Comparison of ENCODE assay signal across 35 cellular contexts in the genomic region with DNA sequence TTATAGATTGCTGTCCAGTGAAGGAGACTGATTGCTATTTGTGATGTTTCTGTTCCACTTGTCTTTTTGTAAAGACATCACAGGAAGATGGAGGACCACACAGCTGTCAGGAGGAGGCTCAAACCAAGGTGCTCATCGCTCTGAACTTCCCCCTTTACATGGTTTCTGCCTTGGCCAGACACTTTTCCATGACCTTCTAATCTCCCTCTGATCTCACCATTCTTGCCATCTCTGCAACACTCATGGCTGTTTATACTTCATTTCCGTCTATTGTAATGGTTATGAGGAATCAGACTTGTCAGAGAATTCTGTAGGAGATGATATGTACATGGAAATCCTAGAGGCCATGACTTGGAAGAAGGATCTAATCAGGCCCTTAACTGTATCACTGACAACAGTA. TPM values are rescaled to one million over a fixed set of nuclear protein-coding genes. Genes with fewer than 3 reads are reported as not detected.
"Had no signal": no experiment of that assay in that cellular context is flagged by ENCODE, and none has a peak within 500 bp of the region (broad histone marks: within the 10 kb centered on the region; RNA-seq: fewer than 3 reads in every experiment).

No MANE protein-coding gene starts in this region.

- H3K36me3 ChIP-seq: prostate gland, uterus had no signal

- H3K4me3 ChIP-seq: esophagus muscularis mucosa, gastroesophageal sphincter, heart right ventricle, left lung, prostate gland, sigmoid colon, testis, tibial artery, upper lobe of left lung, uterus had no signal

- DNase-seq: effector CD8-positive, alpha-beta T cell; endodermal cell; foreskin keratinocyte; glutamatergic neuron; heart right ventricle; hippocampal formation; left cardiac atrium; left lung; mammary epithelial cell; naive thymus-derived CD8-positive, alpha-beta T cell; nephron progenitor cell; nucleus accumbens; right cardiac atrium; sigmoid colon; stimulated activated CD4-positive, alpha-beta T cell treated with anti-CD3 and anti-CD28 coated beads, Interleukin-2, amount 100 ng/mL, for 24 hours; stimulated activated CD4-positive, alpha-beta T cell treated with anti-CD3 and anti-CD28 coated beads, Interleukin-4, amount 100 ng/mL, for 24 hours; stimulated activated naive CD8-positive, alpha-beta T cell treated with anti-CD3 and anti-CD28 coated beads, Interleukin-15, Interleukin-2, amounts not matched to agents 100 U/mL and 50 U/mL, for 24 hours; substantia nigra; testis; tibial artery; upper lobe of left lung; uterus had no signal

- H3K4me1 ChIP-seq: esophagus muscularis mucosa, foreskin keratinocyte, gastroesophageal sphincter, prostate gland, sigmoid colon, testis, tibial artery, uterus had no signal

- ATAC-seq: foreskin keratinocyte; gastroesophageal sphincter; heart right ventricle; left cardiac atrium; left lung; naive thymus-derived CD8-positive, alpha-beta T cell; right cardiac atrium; stimulated activated memory B cell treated with anti-CD40 and anti-IgM and Interleukin-4, amounts not matched to agents 10 μg/mL and 1 μg/mL and 100 μg/mL, for 72 hours; stimulated activated naive CD8-positive, alpha-beta T cell treated with anti-CD3 and anti-CD28 coated beads, Interleukin-15, Interleukin-2, amounts not matched to agents 100 U/mL and 50 U/mL, for 24 hours had no signal

- H3K9me3 ChIP-seq: esophagus muscularis mucosa, gastroesophageal sphincter, heart right ventricle, left lung, prostate gland, sigmoid colon, testis, tibial artery, upper lobe of left lung, uterus had no signal

- H3K27ac ChIP-seq: esophagus muscularis mucosa, foreskin keratinocyte, gastroesophageal sphincter, prostate gland, sigmoid colon, testis, tibial artery, uterus had no signal

- H3K27me3 ChIP-seq: esophagus muscularis mucosa, foreskin keratinocyte, gastroesophageal sphincter, heart right ventricle, left lung, sigmoid colon, testis, tibial artery, upper lobe of left lung, uterus had no signal

RNA-seq across cellular contexts. Expression of gene TAS2R3, which starts 24.4 kb away (rescaled TPM):
- total RNA-seq: myocyte had no signal
- polyA plus RNA-seq: foreskin keratinocyte; heart right ventricle; mammary epithelial cell; naive thymus-derived CD8-positive, alpha-beta T cell had no signal

RNA-seq across cellular contexts. Expression of gene PRSS37, which starts 53.0 kb away (rescaled TPM):
- total RNA-seq: endodermal cell; epithelial cell of proximal tubule; esophagus muscularis mucosa; fibroblast of lung; foreskin keratinocyte; gastroesophageal sphincter; heart right ventricle; kidney epithelial cell; left cardiac atrium; left lung; lower leg skin; mammary epithelial cell; mesenteric fat pad; myocyte; naive thymus-derived CD8-positive, alpha-beta T cell; osteocyte; renal cortical epithelial cell; right cardiac atrium; sigmoid colon; skeletal muscle tissue; upper lobe of left lung; uterus had no signal
- polyA plus RNA-seq: fibroblast of lung; foreskin keratinocyte; heart right ventricle; mammary epithelial cell; naive thymus-derived CD8-positive, alpha-beta T cell; right cardiac atrium; sigmoid colon had no signal
